In genomic region chr16:53082509-53082908, GRCh38 we compare ENCODE assay signal across 28 cellular contexts. TPM values are rescaled to one million over a fixed set of nuclear protein-coding genes. Genes with fewer than 3 reads are reported as not detected.
DNase-seq lines count a peak whose midpoint lies in the region; TF ChIP-seq lines count a peak whose summit lies in the region.
"Had no signal": no experiment of that assay in that cellular context is flagged by ENCODE, and none has a peak within 500 bp of the region (broad histone marks: within the 10 kb centered on the region; RNA-seq: fewer than 3 reads in every experiment).

No MANE protein-coding gene starts in this region.

- H3K79me1 ChIP-seq in neuronal stem cell (ENCODE audit: low read depth, low read length): no peaks in the 10 kb centered on the region

- H3K9me3 Mint-ChIP-seq in osteocyte (ENCODE audit: unreplicated experiment): no peaks in the 10 kb centered on the region
- H3K9me3 Mint-ChIP-seq: activated naive CD4-positive, alpha-beta T cell treated with anti-CD3 and anti-CD28 coated beads for 36 hours; activated T-cell treated with anti-CD3 and anti-CD28 coated beads, Interleukin-2, amount 50 U/mL, for 72 hours; IgD-negative memory B cell had no signal

- H3K27me3 Mint-ChIP-seq in osteocyte (ENCODE audit: unreplicated experiment): no peaks in the 10 kb centered on the region
- H3K27me3 Mint-ChIP-seq: IgD-negative memory B cell; naive thymus-derived CD8-positive, alpha-beta T cell had no signal

- peak overlapping the region in 1 of 11 experiments; percentile 16; a peak in 1 of 22 replicates for H3K27ac ChIP-seq in BLaER1 treated with 17β-estradiol and CSF1 and Interleukin-3, amounts not matched to agents 10 nM and 100 nM
- H3K27ac ChIP-seq in HUES6 (ENCODE audit: low read depth, low read length) (no peak overlapping the region), epithelial cell of prostate (peak overlapping the region; percentile 94), neuronal stem cell (replicated peaks; ENCODE audit: low read length) (no peak overlapping the region)
- H3K27ac ChIP-seq: colonic mucosa, foreskin keratinocyte, left lung, pancreas, PC-9 had no signal

- H3K18ac ChIP-seq in neuronal stem cell (ENCODE audit: low read length): no peak overlapping the region

- H2BK5ac ChIP-seq in neuronal stem cell (ENCODE audit: low read length): no peak overlapping the region

- H3K36me3 Mint-ChIP-seq in osteocyte (ENCODE audit: unreplicated experiment): no peaks in the 10 kb centered on the region

- WGBS in neuronal stem cell (ENCODE audit: extremely low coverage in 2 of 2, insufficient read length in 2 of 2, insufficient replicate concordance in 1 of 2), 2 donors: no CpG with 5 or more reads among the region's 4 CpGs

- no peak overlapping the region for H3K9ac ChIP-seq in BLaER1 treated with 17β-estradiol and CSF1 and Interleukin-3, amounts not matched to agents 10 nM and 100 nM
- H3K9ac ChIP-seq in HUES6 (ENCODE audit: low read length) (peak overlapping the region; percentile 34), neuronal stem cell (ENCODE audit: low read depth, low read length, poor library complexity) (no peak overlapping the region)

- DNase-seq in epithelial cell of prostate (ENCODE audit: low read depth, low spot score): no peak
- DNase-seq in osteocyte (ENCODE audit: extremely low spot score, unreplicated experiment): no peak
- no peak for DNase-seq in cerebellar cortex (ENCODE audit: low spot score)
- DNase-seq in occipital lobe (lab: John Stamatoyannopoulos, UW): no peak
- no peak for DNase-seq in neuronal stem cell (ENCODE audit: low spot score)
- DNase-seq: activated CD4-positive, alpha-beta T cell treated with anti-CD3 and anti-CD28 coated beads, Interleukin-2, amount 50 U/mL, for 4 hours; activated naive CD4-positive, alpha-beta T cell treated with anti-CD3 and anti-CD28 coated beads for 36 hours; activated T-cell treated with anti-CD3 and anti-CD28 coated beads, Interleukin-2, amount 50 U/mL, for 72 hours; colonic mucosa; effector CD8-positive, alpha-beta T cell; hippocampal formation; left lung; midbrain; naive thymus-derived CD8-positive, alpha-beta T cell; NCI-H1105; NCI-H1930; NCI-H526; NK-92 treated with Interleukin-12 subunit alpha and Interleukin-12 subunit beta, amount 100 ng/mL, for 24 hours; pancreas; PC-9; retina; stimulated activated CD4-positive, alpha-beta T cell treated with anti-CD3 and anti-CD28 coated beads, Interleukin-2, amount 100 ng/mL, for 48 hours; T-helper 1 cell; trophoblast cell had no signal

- no peak overlapping the region for H3K14ac ChIP-seq in neuronal stem cell (ENCODE audit: low read length)

- H3K23ac ChIP-seq in neuronal stem cell (ENCODE audit: low read depth, low read length, poor library complexity): no peak overlapping the region

- H3K4me2 ChIP-seq in BLaER1 treated with 17β-estradiol and CSF1 and Interleukin-3, amounts not matched to agents 10 nM and 100 nM: peak overlapping the region in 6 of 11 experiments; percentile 9 to 54 (median 30); a peak in 10 of 22 replicates
- no peak overlapping the region for H3K4me2 ChIP-seq in neuronal stem cell (ENCODE audit: insufficient read depth, low read length, poor library complexity, severe bottlenecking)
- H3K4me2 ChIP-seq: PC-9 had no signal

- H3K4me1 Mint-ChIP-seq in osteocyte (ENCODE audit: unreplicated experiment): peaks cover 96% of the 10 kb centered on the region

- H2BK12ac ChIP-seq in neuronal stem cell (ENCODE audit: low read length): no peak overlapping the region

- H2BK15ac ChIP-seq in neuronal stem cell (ENCODE audit: low read length): no peak overlapping the region

- no peak overlapping the region for H3K4ac ChIP-seq in neuronal stem cell (ENCODE audit: low read length)

- H2AK5ac ChIP-seq in neuronal stem cell (ENCODE audit: low read depth, low read length): no peak overlapping the region

- peak overlapping the region; percentile 1 for H3K4me3 Mint-ChIP-seq in osteocyte (ENCODE audit: unreplicated experiment)
- H3K4me3 Mint-ChIP-seq: activated naive CD4-positive, alpha-beta T cell treated with anti-CD3 and anti-CD28 coated beads for 36 hours; activated T-cell treated with anti-CD3 and anti-CD28 coated beads, Interleukin-2, amount 50 U/mL, for 72 hours; naive thymus-derived CD8-positive, alpha-beta T cell had no signal

- no peaks in the 10 kb centered on the region for H3K27me3 ChIP-seq in BLaER1 treated with 17β-estradiol and CSF1 and Interleukin-3, amounts not matched to agents 10 nM and 100 nM
- H3K27me3 ChIP-seq in HUES6 (ENCODE audit: control insufficient read depth, insufficient read depth, low read length) (no peaks in the 10 kb centered on the region), neuronal stem cell (ENCODE audit: control insufficient read depth in 3 of 3, insufficient read depth in 3 of 3, low read depth in 1 of 3, low read length in 3 of 3) (no peaks in the 10 kb centered on the region)
- H3K27me3 ChIP-seq: colonic mucosa, foreskin keratinocyte, left lung, pancreas had no signal

- peak overlapping the region; percentile 87 for H3K27ac Mint-ChIP-seq in osteocyte (ENCODE audit: unreplicated experiment)
- H3K27ac Mint-ChIP-seq: activated naive CD4-positive, alpha-beta T cell treated with anti-CD3 and anti-CD28 coated beads for 36 hours; activated T-cell treated with anti-CD3 and anti-CD28 coated beads, Interleukin-2, amount 50 U/mL, for 72 hours; IgD-negative memory B cell; naive thymus-derived CD8-positive, alpha-beta T cell had no signal

- no peak overlapping the region for H4K8ac ChIP-seq in neuronal stem cell (ENCODE audit: low read depth, low read length)

- H4K20me1 ChIP-seq in BLaER1 treated with 17β-estradiol and CSF1 and Interleukin-3, amounts not matched to agents 10 nM and 100 nM: no peaks in the 10 kb centered on the region; a peak in 2 of 22 replicates

- no peak overlapping the region for H2AFZ ChIP-seq in neuronal stem cell (ENCODE audit: low read length)
- H2AFZ ChIP-seq: PC-9 had no signal

- H2BK120ac ChIP-seq in neuronal stem cell (ENCODE audit: low read depth, low read length): no peak overlapping the region

- H3K4me3 ChIP-seq in BLaER1 treated with 17β-estradiol and CSF1 and Interleukin-3, amounts not matched to agents 10 nM and 100 nM: no peak overlapping the region
- H3K4me3 ChIP-seq in HUES6 (ENCODE audit: low read depth, low read length) (no peak overlapping the region), neuronal stem cell (ENCODE audit: low read length in 2 of 2) (no peak overlapping the region)
- H3K4me3 ChIP-seq: colonic mucosa, left lung, pancreas, PC-9 had no signal

- H3K4me1 ChIP-seq in BLaER1 treated with 17β-estradiol and CSF1 and Interleukin-3, amounts not matched to agents 10 nM and 100 nM: peaks cover 43 to 90% (median 77%) of the 10 kb centered on the region in 10 experiments
- H3K4me1 ChIP-seq in HUES6 (ENCODE audit: control insufficient read depth, insufficient read depth, low read length): peaks cover 65% of the 10 kb centered on the region
- H3K4me1 ChIP-seq in neuronal stem cell (ENCODE audit: control insufficient read depth in 2 of 2, insufficient read depth in 1 of 2, low read depth in 1 of 2, low read length in 2 of 2): peaks cover 9 to 29% of the 10 kb centered on the region in 2 donors
- H3K4me1 ChIP-seq: colonic mucosa had no signal

- no peak overlapping the region for H4K91ac ChIP-seq in neuronal stem cell (ENCODE audit: low read depth, low read length, poor library complexity)

- TF ChIP-seq CTCF in osteocyte (IDR thresholded peaks at IDR 0.05): no peak

- H3K9me3 ChIP-seq in BLaER1 treated with 17β-estradiol and CSF1 and Interleukin-3, amounts not matched to agents 10 nM and 100 nM (replicated peaks in 1 of 11): no peaks in the 10 kb centered on the region
- H3K9me3 ChIP-seq in HUES6 (ENCODE audit: control insufficient read depth, insufficient read depth, low read depth, low read length) (peaks cover 5% of the 10 kb centered on the region; the same call in 1 of the 2 replicates), neuronal stem cell (replicated peaks in 1 of 2; ENCODE audit: control insufficient read depth in 2 of 2, insufficient read depth in 1 of 2, low read depth in 1 of 2, low read length in 2 of 2) (no peaks in the 10 kb centered on the region)
- H3K9me3 ChIP-seq: colonic mucosa, left lung, pancreas had no signal

- peaks cover 0 to 30% (median 0%) of the 10 kb centered on the region in 11 experiments; a peak in 8 of 22 replicates for H3K36me3 ChIP-seq in BLaER1 treated with 17β-estradiol and CSF1 and Interleukin-3, amounts not matched to agents 10 nM and 100 nM
- no peaks in the 10 kb centered on the region for H3K36me3 ChIP-seq in HUES6 (ENCODE audit: control insufficient read depth, insufficient read depth, low read length)
- H3K36me3 ChIP-seq in neuronal stem cell (replicated peaks in 1 of 2; ENCODE audit: control insufficient read depth in 2 of 2, insufficient read depth in 2 of 2, low read length in 2 of 2): no peaks in the 10 kb centered on the region
- H3K36me3 ChIP-seq: colonic mucosa, left lung, pancreas had no signal

RNA-seq across cellular contexts. Expression of gene CHD9, which starts 27.7 kb away (rescaled TPM):
- total RNA-seq in osteocyte (98.9 and 99.0 TPM in 2 replicates), occipital lobe (233 TPM)
- polyA plus RNA-seq in neuronal stem cell (2013, experiment 1 of 2): 40.5 TPM
- polyA plus RNA-seq in neuronal stem cell (2013, experiment 2 of 2): 38.6 TPM

RNA-seq across cellular contexts. Expression of gene CHD9NB, which starts 29.8 kb away (rescaled TPM):
- total RNA-seq in osteocyte (3.4 and 4.8 TPM in 2 replicates), occipital lobe (0.78 TPM)
- 4.2 TPM for polyA plus RNA-seq in neuronal stem cell (2013, experiment 1 of 2)
- 4.1 TPM for polyA plus RNA-seq in neuronal stem cell (2013, experiment 2 of 2)
- total RNA-seq: naive thymus-derived CD8-positive, alpha-beta T cell had no signal
- polyA plus RNA-seq: IgD-negative memory B cell; naive thymus-derived CD8-positive, alpha-beta T cell had no signal
